In the genomic region with DNA sequence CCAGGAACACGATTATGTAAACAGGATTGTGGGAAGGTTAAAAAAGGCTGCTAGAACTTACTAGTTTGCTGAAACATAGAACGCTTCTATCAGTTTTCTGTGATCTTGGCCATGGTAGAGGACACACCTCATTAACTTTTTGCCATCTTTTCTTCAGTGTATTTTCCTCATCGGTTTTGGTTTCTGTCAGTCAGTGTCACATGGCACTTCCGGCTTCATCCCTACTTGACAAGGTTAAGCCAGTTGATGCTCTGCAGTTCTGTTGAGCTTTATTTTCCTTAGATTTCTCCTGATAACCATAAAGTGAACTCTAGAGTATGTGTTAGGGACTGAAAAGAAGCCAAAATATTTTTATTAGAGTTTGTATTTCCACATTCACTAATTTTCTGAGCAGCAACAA, we compare ENCODE assay signal across 1 cellular context.
TF ChIP-seq lines count a peak whose summit lies in the region.

No MANE protein-coding gene starts in this region.

TF ChIP-seq in SK-N-SH, 30 proteins besides CTCF, POLR2A, EP300 and RAD21 (continued from another document):
- TF ChIP-seq, protein P1, sequence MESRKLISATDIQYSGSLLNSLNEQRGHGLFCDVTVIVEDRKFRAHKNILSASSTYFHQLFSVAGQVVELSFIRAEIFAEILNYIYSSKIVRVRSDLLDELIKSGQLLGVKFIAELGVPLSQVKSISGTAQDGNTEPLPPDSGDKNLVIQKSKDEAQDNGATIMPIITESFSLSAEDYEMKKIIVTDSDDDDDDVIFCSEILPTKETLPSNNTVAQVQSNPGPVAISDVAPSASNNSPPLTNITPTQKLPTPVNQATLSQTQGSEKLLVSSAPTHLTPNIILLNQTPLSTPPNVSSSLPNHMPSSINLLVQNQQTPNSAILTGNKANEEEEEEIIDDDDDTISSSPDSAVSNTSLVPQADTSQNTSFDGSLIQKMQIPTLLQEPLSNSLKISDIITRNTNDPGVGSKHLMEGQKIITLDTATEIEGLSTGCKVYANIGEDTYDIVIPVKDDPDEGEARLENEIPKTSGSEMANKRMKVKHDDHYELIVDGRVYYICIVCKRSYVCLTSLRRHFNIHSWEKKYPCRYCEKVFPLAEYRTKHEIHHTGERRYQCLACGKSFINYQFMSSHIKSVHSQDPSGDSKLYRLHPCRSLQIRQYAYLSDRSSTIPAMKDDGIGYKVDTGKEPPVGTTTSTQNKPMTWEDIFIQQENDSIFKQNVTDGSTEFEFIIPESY (IDR thresholded peaks at IDR 0.05; ENCODE audit: borderline replicate concordance, low read depth) = no peak
- TF ChIP-seq, protein P2, sequence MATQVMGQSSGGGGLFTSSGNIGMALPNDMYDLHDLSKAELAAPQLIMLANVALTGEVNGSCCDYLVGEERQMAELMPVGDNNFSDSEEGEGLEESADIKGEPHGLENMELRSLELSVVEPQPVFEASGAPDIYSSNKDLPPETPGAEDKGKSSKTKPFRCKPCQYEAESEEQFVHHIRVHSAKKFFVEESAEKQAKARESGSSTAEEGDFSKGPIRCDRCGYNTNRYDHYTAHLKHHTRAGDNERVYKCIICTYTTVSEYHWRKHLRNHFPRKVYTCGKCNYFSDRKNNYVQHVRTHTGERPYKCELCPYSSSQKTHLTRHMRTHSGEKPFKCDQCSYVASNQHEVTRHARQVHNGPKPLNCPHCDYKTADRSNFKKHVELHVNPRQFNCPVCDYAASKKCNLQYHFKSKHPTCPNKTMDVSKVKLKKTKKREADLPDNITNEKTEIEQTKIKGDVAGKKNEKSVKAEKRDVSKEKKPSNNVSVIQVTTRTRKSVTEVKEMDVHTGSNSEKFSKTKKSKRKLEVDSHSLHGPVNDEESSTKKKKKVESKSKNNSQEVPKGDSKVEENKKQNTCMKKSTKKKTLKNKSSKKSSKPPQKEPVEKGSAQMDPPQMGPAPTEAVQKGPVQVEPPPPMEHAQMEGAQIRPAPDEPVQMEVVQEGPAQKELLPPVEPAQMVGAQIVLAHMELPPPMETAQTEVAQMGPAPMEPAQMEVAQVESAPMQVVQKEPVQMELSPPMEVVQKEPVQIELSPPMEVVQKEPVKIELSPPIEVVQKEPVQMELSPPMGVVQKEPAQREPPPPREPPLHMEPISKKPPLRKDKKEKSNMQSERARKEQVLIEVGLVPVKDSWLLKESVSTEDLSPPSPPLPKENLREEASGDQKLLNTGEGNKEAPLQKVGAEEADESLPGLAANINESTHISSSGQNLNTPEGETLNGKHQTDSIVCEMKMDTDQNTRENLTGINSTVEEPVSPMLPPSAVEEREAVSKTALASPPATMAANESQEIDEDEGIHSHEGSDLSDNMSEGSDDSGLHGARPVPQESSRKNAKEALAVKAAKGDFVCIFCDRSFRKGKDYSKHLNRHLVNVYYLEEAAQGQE (IDR thresholded peaks at IDR 0.05; ENCODE audit: low read depth, low read length) = no peak
- TF ChIP-seq TAF1 (IDR thresholded peaks at IDR 0.05; ENCODE audit: borderline replicate concordance, low read depth, low read length) = no peak
- TF ChIP-seq FOXJ3 (CRISPR knock-in tag; IDR thresholded peaks at IDR 0.05) = 0 out of 2 replicates have a peak, but pooled peaks have one; percentile 25
- no peak for TF ChIP-seq TEAD4 (IDR thresholded peaks at IDR 0.05; ENCODE audit: borderline replicate concordance, insufficient read depth)
- no peak for TF ChIP-seq RCOR1 (IDR thresholded peaks at IDR 0.05; ENCODE audit: low read length)
- TF ChIP-seq ELF1 (IDR thresholded peaks at IDR 0.05) = peak; percentile 35; the same call in 1 of the 2 replicates
- TF ChIP-seq, protein P3, sequence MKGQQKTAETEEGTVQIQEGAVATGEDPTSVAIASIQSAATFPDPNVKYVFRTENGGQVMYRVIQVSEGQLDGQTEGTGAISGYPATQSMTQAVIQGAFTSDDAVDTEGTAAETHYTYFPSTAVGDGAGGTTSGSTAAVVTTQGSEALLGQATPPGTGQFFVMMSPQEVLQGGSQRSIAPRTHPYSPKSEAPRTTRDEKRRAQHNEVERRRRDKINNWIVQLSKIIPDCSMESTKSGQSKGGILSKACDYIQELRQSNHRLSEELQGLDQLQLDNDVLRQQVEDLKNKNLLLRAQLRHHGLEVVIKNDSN (IDR thresholded peaks at IDR 0.05; ENCODE audit: borderline replicate concordance, low read depth) = peak; percentile 31; the same call in 1 of the 2 replicates
- peak; percentile 44; the same call in 1 of the 2 replicates for TF ChIP-seq POLR2AphosphoS5 (IDR thresholded peaks at IDR 0.05; ENCODE audit: low read depth, low read length)
- no peak for TF ChIP-seq NRF1 (IDR thresholded peaks at IDR 0.05; ENCODE audit: low read depth, low read length)
- no peak for TF ChIP-seq CHD2 (IDR thresholded peaks at IDR 0.05; ENCODE audit: low read length, partially characterized antibody)
- TF ChIP-seq RFX5 (IDR thresholded peaks at IDR 0.05; ENCODE audit: low read length) = no peak
- TF ChIP-seq GATA2 (CRISPR knock-in tag; IDR thresholded peaks at IDR 0.05) = peak; percentile 48; the same call in 1 of the 2 replicates
- TF ChIP-seq, protein P4, sequence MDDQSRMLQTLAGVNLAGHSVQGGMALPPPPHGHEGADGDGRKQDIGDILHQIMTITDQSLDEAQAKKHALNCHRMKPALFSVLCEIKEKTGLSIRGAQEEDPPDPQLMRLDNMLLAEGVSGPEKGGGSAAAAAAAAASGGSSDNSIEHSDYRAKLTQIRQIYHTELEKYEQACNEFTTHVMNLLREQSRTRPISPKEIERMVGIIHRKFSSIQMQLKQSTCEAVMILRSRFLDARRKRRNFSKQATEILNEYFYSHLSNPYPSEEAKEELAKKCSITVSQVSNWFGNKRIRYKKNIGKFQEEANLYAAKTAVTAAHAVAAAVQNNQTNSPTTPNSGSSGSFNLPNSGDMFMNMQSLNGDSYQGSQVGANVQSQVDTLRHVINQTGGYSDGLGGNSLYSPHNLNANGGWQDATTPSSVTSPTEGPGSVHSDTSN (IDR thresholded peaks at IDR 0.05) = peak; percentile 82
- no peak for TF ChIP-seq SMC3 (IDR thresholded peaks at IDR 0.05; ENCODE audit: low read depth, low read length)
- TF ChIP-seq EZH2phosphoT487 (IDR thresholded peaks at IDR 0.05; ENCODE audit: borderline replicate concordance, low read depth) = no peak
- TF ChIP-seq, protein P5, sequence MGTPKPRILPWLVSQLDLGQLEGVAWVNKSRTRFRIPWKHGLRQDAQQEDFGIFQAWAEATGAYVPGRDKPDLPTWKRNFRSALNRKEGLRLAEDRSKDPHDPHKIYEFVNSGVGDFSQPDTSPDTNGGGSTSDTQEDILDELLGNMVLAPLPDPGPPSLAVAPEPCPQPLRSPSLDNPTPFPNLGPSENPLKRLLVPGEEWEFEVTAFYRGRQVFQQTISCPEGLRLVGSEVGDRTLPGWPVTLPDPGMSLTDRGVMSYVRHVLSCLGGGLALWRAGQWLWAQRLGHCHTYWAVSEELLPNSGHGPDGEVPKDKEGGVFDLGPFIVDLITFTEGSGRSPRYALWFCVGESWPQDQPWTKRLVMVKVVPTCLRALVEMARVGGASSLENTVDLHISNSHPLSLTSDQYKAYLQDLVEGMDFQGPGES (IDR thresholded peaks at IDR 0.05; ENCODE audit: low read depth, low read length) = no peak
- TF ChIP-seq GABPA (IDR thresholded peaks at IDR 0.05; ENCODE audit: low read depth) = no peak
- peak; percentile 40; the same call in 1 of the 2 replicates for TF ChIP-seq NFIC (IDR thresholded peaks at IDR 0.05; ENCODE audit: borderline replicate concordance)
- no peak for TF ChIP-seq SIN3A (IDR thresholded peaks at IDR 0.05; ENCODE audit: borderline replicate concordance, low read depth, low read length)
- TF ChIP-seq FOXM1 (IDR thresholded peaks at IDR 0.05; ENCODE audit: low read depth) = 0 out of 2 replicates have a peak, but pooled peaks have one; percentile 30
- TF ChIP-seq, protein P6, sequence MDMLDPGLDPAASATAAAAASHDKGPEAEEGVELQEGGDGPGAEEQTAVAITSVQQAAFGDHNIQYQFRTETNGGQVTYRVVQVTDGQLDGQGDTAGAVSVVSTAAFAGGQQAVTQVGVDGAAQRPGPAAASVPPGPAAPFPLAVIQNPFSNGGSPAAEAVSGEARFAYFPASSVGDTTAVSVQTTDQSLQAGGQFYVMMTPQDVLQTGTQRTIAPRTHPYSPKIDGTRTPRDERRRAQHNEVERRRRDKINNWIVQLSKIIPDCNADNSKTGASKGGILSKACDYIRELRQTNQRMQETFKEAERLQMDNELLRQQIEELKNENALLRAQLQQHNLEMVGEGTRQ (IDR thresholded peaks at IDR 0.05; ENCODE audit: borderline replicate concordance, low read depth, low read length) = no peak
- TF ChIP-seq, protein P7, sequence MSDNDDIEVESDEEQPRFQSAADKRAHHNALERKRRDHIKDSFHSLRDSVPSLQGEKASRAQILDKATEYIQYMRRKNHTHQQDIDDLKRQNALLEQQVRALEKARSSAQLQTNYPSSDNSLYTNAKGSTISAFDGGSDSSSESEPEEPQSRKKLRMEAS (IDR thresholded peaks at IDR 0.05; ENCODE audit: low read depth) = no peak
- no peak for TF ChIP-seq MEF2A (IDR thresholded peaks at IDR 0.05; ENCODE audit: borderline replicate concordance, low read depth)
- peak; percentile 19; the same call in 1 of the 2 replicates for TF ChIP-seq MXI1 (IDR thresholded peaks at IDR 0.05; ENCODE audit: low read depth, low read length)
- no peak for TF ChIP-seq FOSL2 (IDR thresholded peaks at IDR 0.05; ENCODE audit: borderline replicate concordance, low read depth)
